Comparison of ENCODE assay signal across 8 cellular contexts in the genomic region with DNA sequence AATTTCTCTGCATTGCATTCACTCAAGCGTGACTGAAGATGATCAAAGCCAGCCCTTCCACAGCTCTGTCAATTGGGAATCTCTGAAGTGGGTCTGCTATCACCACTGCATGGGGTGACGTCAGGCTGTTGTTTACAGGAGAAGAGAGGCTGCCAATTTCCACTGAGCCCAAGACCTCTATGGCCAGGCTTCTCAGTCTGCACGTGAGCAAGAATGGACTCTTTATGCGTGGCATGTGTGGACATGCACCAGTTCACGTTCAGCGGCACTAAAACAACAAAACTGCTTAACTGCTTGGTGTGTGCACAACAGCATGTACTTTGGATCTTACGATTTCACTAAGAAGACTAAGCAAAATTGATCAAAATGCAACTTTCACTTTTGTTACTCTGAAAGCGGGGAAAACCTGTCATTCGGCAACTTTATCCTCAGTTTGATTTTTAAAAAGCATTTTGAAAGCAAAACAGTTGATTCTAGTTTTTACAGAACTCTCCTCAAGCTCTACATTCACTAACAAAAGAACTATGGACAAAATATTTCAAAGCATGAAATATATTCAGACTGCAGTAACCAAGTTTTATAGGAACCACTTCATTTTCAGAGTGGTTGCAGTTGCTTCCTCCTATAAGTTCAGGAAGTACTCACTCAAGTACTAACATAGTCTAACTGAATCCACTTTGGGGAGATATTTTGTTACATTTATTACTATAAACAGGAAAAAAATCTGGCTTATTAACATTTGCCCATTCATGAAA.
A peak's percentile ranks its signal among the peaks of the same experiment; 100 is the strongest.
DNase-seq lines count a peak whose midpoint lies in the region; TF ChIP-seq lines count a peak whose summit lies in the region.

No MANE protein-coding gene starts in this region.

- DNase-seq in ELR (ENCODE audit: low read depth) = peak; percentile 83
- DNase-seq in M059J (ENCODE audit: low read depth) = peak; percentile 79
- peak in 3 of 5 donors; percentile 8 to 43 (median 29) for DNase-seq in T-helper 1 cell
- peak; percentile 38 for DNase-seq in brain microvascular endothelial cell
- peak; percentile 89 for DNase-seq in islet precursor cell
- no peak for DNase-seq in GM13977 (ENCODE audit: low spot score)
- DNase-seq in middle frontal gyrus (ENCODE audit: extremely low spot score, low spot score) = no peak

- H3K36me3 ChIP-seq in brain microvascular endothelial cell (replicated peaks) = no peaks in the 10 kb centered on the region

- in situ Hi-C loops in brain microvascular endothelial cell (cut with HindIII; ENCODE audit: low pct_ligation_motif_present, low sequenced_read_pairs) = no loop called here
- in situ Hi-C loops in GM13977 (cut with MboI; ENCODE audit: low pct_unique_long_range_greater_than_20kb, low sequenced_read_pairs, unreplicated experiment) = no loop called here

- no peaks in the 10 kb centered on the region for H3K27me3 ChIP-seq in brain microvascular endothelial cell (replicated peaks)

- TF ChIP-seq CTCF in brain microvascular endothelial cell (IDR thresholded peaks at IDR 0.05; ENCODE audit: low read depth, low read length, missing control alignments) = no peak
- TF ChIP-seq CTCF in GM13977 (IDR thresholded peaks at IDR 0.05; ENCODE audit: extremely low read depth, insufficient read depth, missing control alignments) = no peak

- H3K27ac ChIP-seq in brain microvascular endothelial cell (no peak overlapping the region), skin epidermis (peak overlapping the region in 20 of 21 experiments; percentile 60 to 90 (median 78))

- H3K4me3 ChIP-seq in brain microvascular endothelial cell (ENCODE audit: low read depth, low read length) (peak overlapping the region; percentile 39), skin epidermis (peak overlapping the region; percentile 9 to 31 (median 16))

Comparison
In these comparisons a context has a peak if more than half of its experiments do, and no peak if none do; other contexts are left out.
1. DNase-seq: peak in ELR (single experiment), M059J (single experiment), T-helper 1 cell (3 of 5), brain microvascular endothelial cell (single experiment) and islet precursor cell (single experiment); none in GM13977 (single experiment) and middle frontal gyrus (single experiment).